ENCODE assay signal across 13 cellular contexts in genomic region chr4:6893449-6894085, GRCh38. TPM values are rescaled to one million over a fixed set of nuclear protein-coding genes. Genes with fewer than 3 reads are reported as not detected.
DNase-seq lines count a peak whose midpoint lies in the region; ATAC-seq, FAIRE-seq and TF ChIP-seq lines count a peak whose summit lies in the region.
"Had no signal": no experiment of that assay in that cellular context is flagged by ENCODE, and none has a peak within 500 bp of the region (broad histone marks: within the 10 kb centered on the region; RNA-seq: fewer than 3 reads in every experiment).

No MANE protein-coding gene starts in this region.

- peak; percentile 48 for TF ChIP-seq RAD21 in HepG2 (CRISPR knock-in tag; IDR thresholded peaks at IDR 0.05)

- H3K27me3 Mint-ChIP-seq in HFFc6 (ENCODE audit: insufficient read depth): peaks cover 6% of the 10 kb centered on the region
- no peaks in the 10 kb centered on the region for H3K27me3 Mint-ChIP-seq in activated naive CD8-positive, alpha-beta T cell treated with anti-CD3 and anti-CD28 coated beads, Interleukin-2, amount 10 ng/mL, durations not matched to agents 7 days and 5 days

- H3K9me3 ChIP-seq in HepG2 (ENCODE audit: low read length): peaks cover 11% of the 10 kb centered on the region
- no peaks in the 10 kb centered on the region for H3K9me3 ChIP-seq in MG63

- peak; percentile 92 for FAIRE-seq in HepG2 (lab: Jason Lieb, UNC)
- FAIRE-seq: GM18507, H1 had no signal

- peak overlapping the region; percentile 85 for H3K27ac Mint-ChIP-seq in HFFc6
- H3K27ac Mint-ChIP-seq in activated naive CD8-positive, alpha-beta T cell treated with anti-CD3 and anti-CD28 coated beads, Interleukin-2, amount 10 ng/mL, durations not matched to agents 7 days and 5 days: peak overlapping the region; percentile 66

- peak overlapping the region; percentile 99 for H3K27ac ChIP-seq in HepG2 (ENCODE audit: extremely low read length, insufficient read depth, low read length)

- CTCF ChIA-PET in HepG2 (lab: Yijun Ruan, JAX; ENCODE audit: low intra/inter-chr PET ratio, low total read pairs): interaction anchor here (2.4 to 3.7 kb wide), 2 partner anchors 16 to 24 kb away, joined by 6 to 12 read pairs; partner anchors contain the start of gene TBC1D14

- in situ Hi-C loops in ACHN (cut with HindIII; ENCODE audit: low pct_ligation_motif_present, low pct_unique_long_range_greater_than_20kb, low sequenced_read_pairs) (no loop called here), HepG2 (cut with HindIII; ENCODE audit: extremely low pct_ligation_motif_present, low pct_unique_long_range_greater_than_20kb) (no loop called here)

- H3K4me1 Mint-ChIP-seq in HFFc6 (ENCODE audit: low read depth): peaks cover 25% of the 10 kb centered on the region
- H3K4me1 Mint-ChIP-seq in activated naive CD8-positive, alpha-beta T cell treated with anti-CD3 and anti-CD28 coated beads, Interleukin-2, amount 10 ng/mL, durations not matched to agents 7 days and 5 days: peaks cover 25% of the 10 kb centered on the region

- peak; percentile 52 for DNase-seq in ACHN
- no peak for DNase-seq in HFFc6
- DNase-seq in activated naive CD8-positive, alpha-beta T cell treated with anti-CD3 and anti-CD28 coated beads, Interleukin-2, amount 10 ng/mL, durations not matched to agents 7 days and 5 days: no peak
- DNase-seq in HepG2 (ENCODE audit: low spot score): peak; percentile 99
- DNase-seq in NCI-H774 (lab: John Stamatoyannopoulos, UW): no peak
- no peak for DNase-seq in NCI-H345 treated with DMSO at 0.1 percent for 48 hours (lab: John Stamatoyannopoulos, UW; ENCODE audit: unreplicated experiment)
- no peak for DNase-seq in activated CD4-positive, CD25-positive, alpha-beta regulatory T cell treated with anti-CD3 and anti-CD28 coated beads, Interleukin-2, amount 50 U/mL, for 72 hours
- no peak for DNase-seq in MG63
- DNase-seq: NCI-H1694 treated with DMSO at 0.1 percent for 48 hours had no signal

- 2% methylated on average over 7 of the region's 7 CpGs for WGBS in HepG2 (ENCODE audit: low lambda C conversion rate)

- H3K79me2 ChIP-seq in HepG2 (ENCODE audit: insufficient read depth, low read length): no peaks in the 10 kb centered on the region

- H3K4me3 Mint-ChIP-seq in HFFc6: no peak overlapping the region
- no peak overlapping the region for H3K4me3 Mint-ChIP-seq in activated naive CD8-positive, alpha-beta T cell treated with anti-CD3 and anti-CD28 coated beads, Interleukin-2, amount 10 ng/mL, durations not matched to agents 7 days and 5 days

- H3K9me3 Mint-ChIP-seq in HFFc6: peaks cover 7% of the 10 kb centered on the region; the same call in 1 of the 2 replicates
- H3K9me3 Mint-ChIP-seq in activated naive CD8-positive, alpha-beta T cell treated with anti-CD3 and anti-CD28 coated beads, Interleukin-2, amount 10 ng/mL, durations not matched to agents 7 days and 5 days: peaks cover 5% of the 10 kb centered on the region

- peaks cover 62% of the 10 kb centered on the region for H3K4me1 ChIP-seq in HepG2 (ENCODE audit: insufficient read depth, low read length)

- POLR2A ChIA-PET in activated naive CD8-positive, alpha-beta T cell treated with anti-CD3 and anti-CD28 coated beads, Interleukin-2, amount 10 ng/mL, durations not matched to agents 7 days and 5 days (lab: Charles Lee): interaction anchor here (0.7 to 2.6 kb wide), 4 partner anchors 12 to 220 kb away, joined by 3 to 19 read pairs (median 4); partner anchors contain the start of gene TBC1D14
- POLR2A ChIA-PET in HepG2 (lab: Yijun Ruan, JAX): interaction anchor here (0.8 to 7.5 kb wide), 33 partner anchors 14 to 220 kb away, joined by 3 to 215 read pairs (median 5); partner anchors contain the start of genes BLOC1S4, GRPEL1, MRFAP1L1 and TADA2B

- ATAC-seq in activated naive CD8-positive, alpha-beta T cell treated with anti-CD3 and anti-CD28 coated beads, Interleukin-2, amount 10 ng/mL, durations not matched to agents 7 days and 5 days (ENCODE audit: low read depth): no peak
- ATAC-seq in HepG2: peak; percentile 79
- ATAC-seq: Right ventricle myocardium inferior had no signal

- no TSS peak for BruUV-seq in HepG2 (replicated peaks; lab: Mats Ljungman, UMichigan)

- intact Hi-C loops in HepG2 (cut with micrococcal nuclease; ENCODE audit: unreplicated experiment): loop anchor here (2.0 to 5.0 kb wide), 3 partner anchors 15 to 93 kb away; partner anchors contain the start of gene TBC1D14

- TF ChIP-seq CTCF in HFFc6 (IDR thresholded peaks at IDR 0.05) (no peak), HepG2 (CRISPR knock-in tag; IDR thresholded peaks at IDR 0.05) (no peak)

- H2AFZ ChIP-seq in HepG2 (ENCODE audit: low read length): no peak overlapping the region

- H4K20me1 ChIP-seq in HepG2 (ENCODE audit: insufficient read depth, low read length): no peaks in the 10 kb centered on the region

- peak overlapping the region; percentile 77 for H3K4me2 ChIP-seq in HepG2 (ENCODE audit: low read depth, low read length)

- H3K36me3 ChIP-seq in HepG2 (replicated peaks in 1 of 2; ENCODE audit: control insufficient read depth in 1 of 2, insufficient read depth in 2 of 2, low read length in 2 of 2) (no peaks in the 10 kb centered on the region), MG63 (no peaks in the 10 kb centered on the region)

- H3K9ac ChIP-seq in HepG2 (ENCODE audit: insufficient read depth, low read depth, low read length): peak overlapping the region; percentile 86

- TF ChIP-seq POLR2A in HepG2 (IDR thresholded peaks at IDR 0.05; ENCODE audit: insufficient read depth in 1 of 2, low read depth in 2 of 2, low read length in 2 of 2): peak; percentile 92 to 96

- no peaks in the 10 kb centered on the region for H3K27me3 ChIP-seq in HepG2 (ENCODE audit: control insufficient read depth in 1 of 2, insufficient read depth in 2 of 2, low read length in 2 of 2)
- no peaks in the 10 kb centered on the region for H3K27me3 ChIP-seq in MG63
- H3K27me3 ChIP-seq: dorsolateral prefrontal cortex had no signal

- peak; percentile 85 to 97 for TF ChIP-seq EP300 in HepG2 (IDR thresholded peaks at IDR 0.05; ENCODE audit: low read depth in 2 of 2, low read length in 2 of 2)
- TF ChIP-seq EP300 in HepG2 (CRISPR knock-in tag; IDR thresholded peaks at IDR 0.05; ENCODE audit: borderline replicate concordance): peak; percentile 99

- H3K4me3 ChIP-seq in HepG2 (replicated peaks in 1 of 3; ENCODE audit: insufficient read depth in 1 of 3, low read depth in 2 of 3, low read length in 3 of 3) (peak overlapping the region; percentile 33 to 69 (median 38); a peak in 5 of 6 replicates), MG63 (no peak overlapping the region)

- peaks cover 6% of the 10 kb centered on the region; the same call in 1 of the 2 replicates for H3K36me3 Mint-ChIP-seq in HFFc6 (ENCODE audit: low read depth)
- peaks cover 9% of the 10 kb centered on the region for H3K36me3 Mint-ChIP-seq in activated naive CD8-positive, alpha-beta T cell treated with anti-CD3 and anti-CD28 coated beads, Interleukin-2, amount 10 ng/mL, durations not matched to agents 7 days and 5 days

TF ChIP-seq in HepG2, 621 proteins besides CTCF, POLR2A, EP300 and RAD21 (continues in another document):
- TF ChIP-seq PBX3 (CRISPR knock-in tag; IDR thresholded peaks at IDR 0.05; ENCODE audit: borderline replicate concordance): no peak
- peak; percentile 93 for TF ChIP-seq ESRRA (CRISPR knock-in tag; IDR thresholded peaks at IDR 0.05; ENCODE audit: low read depth)

RNA-seq across cellular contexts. Expression of gene TBC1D14, which starts 16.1 kb away (rescaled TPM):
- total RNA-seq in HFFc6 (2021; fragmentation: NEBNext Ultra II Directional; extraction: Animal tissue kit (Norgen Biotek cat#: 25700)): 10 to 100 TPM; 23.3 to 32.5 (median 27.9) TPM
- 10 to 100 TPM; 44.5 to 52.3 TPM for total RNA-seq in activated naive CD8-positive, alpha-beta T cell treated with anti-CD3 and anti-CD28 coated beads, Interleukin-2, amount 10 ng/mL, durations not matched to agents 7 days and 5 days
- 46.5 and 53.3 TPM in 2 replicates for total RNA-seq in HepG2 (2016; rRNA removed; fragmentation: Illumina TruSeq; extraction: Trizol)
- total RNA-seq in HepG2 (2016; cell fraction: cytosol; rRNA removed; fragmentation: Illumina TruSeq; extraction: Trizol; ENCODE audit: low read depth): 65.4 and 73.2 TPM in 2 replicates
- 45.9 and 47.6 TPM in 2 replicates for total RNA-seq in HepG2 (2016; cell fraction: insoluble cytoplasmic fraction; rRNA removed; fragmentation: Illumina TruSeq; extraction: Trizol)
- 39.0 and 41.3 TPM in 2 replicates for total RNA-seq in HepG2 (2016; cell fraction: membrane; rRNA removed; fragmentation: Illumina TruSeq; extraction: Trizol)
- total RNA-seq in HepG2 (2016; cell fraction: nucleus; rRNA removed; fragmentation: Illumina TruSeq; extraction: Trizol): 38.2 and 42.5 TPM in 2 replicates
- polyA plus RNA-seq in HepG2 (2011; rRNA removed): 29.5 and 31.8 TPM in 2 replicates
- 29.0 and 31.7 TPM in 2 replicates for polyA plus RNA-seq in HepG2 (2011; cell fraction: cytosol; rRNA removed)
- 29.6 and 30.6 TPM in 2 replicates for polyA plus RNA-seq in HepG2 (2011; cell fraction: nucleus; rRNA removed)
- polyA plus RNA-seq in HepG2 (2012): 31.1 and 34.7 TPM in 2 replicates
- 5.0 TPM in 2 replicates for polyA plus RNA-seq in HepG2 (2016; cell fraction: cytosol; fragmentation: Illumina TruSeq; extraction: Trizol; ENCODE audit: low read depth)
- polyA plus RNA-seq in HepG2 (2016; cell fraction: insoluble cytoplasmic fraction; fragmentation: Illumina TruSeq; extraction: Trizol; ENCODE audit: low read depth): 34.0 and 38.1 TPM in 2 replicates
- 15.8 and 17.3 TPM in 2 replicates for polyA plus RNA-seq in HepG2 (2016; cell fraction: membrane; fragmentation: Illumina TruSeq; extraction: Trizol; ENCODE audit: low read depth)
- 42.2 and 45.1 TPM in 2 replicates for polyA plus RNA-seq in HepG2 (2016; cell fraction: nucleus; fragmentation: Illumina TruSeq; extraction: Trizol; ENCODE audit: insufficient read depth, low read depth)
- polyA minus RNA-seq in HepG2 (2011; rRNA and poly(A)+ RNA removed; ENCODE audit: low replicate concordance): 34.1 and 63.3 TPM in 2 replicates
- polyA minus RNA-seq in HepG2 (2011; cell fraction: cytosol; rRNA and poly(A)+ RNA removed): 21.7 and 28.5 TPM in 2 replicates
- polyA minus RNA-seq in HepG2 (2011; cell fraction: nucleus; rRNA and poly(A)+ RNA removed): 25.8 and 31.3 TPM in 2 replicates
- total RNA-seq in MG63 (2014; rRNA removed; shearing (Covaris generic); ENCODE audit: low replicate concordance): 15.3 and 16.3 TPM in 2 replicates

Comparison
In these comparisons a context has a peak if more than half of its experiments do, and no peak if none do; other contexts are left out.
1. DNase-seq: peak in ACHN (single experiment) and HepG2 (single experiment); none in HFFc6 (single experiment), activated naive CD8-positive, alpha-beta T cell treated with anti-CD3 and anti-CD28 coated beads, Interleukin-2, amount 10 ng/mL, durations not matched to agents 7 days and 5 days (single experiment), NCI-H774 (single experiment), NCI-H345 treated with DMSO at 0.1 percent for 48 hours (single experiment), activated CD4-positive, CD25-positive, alpha-beta regulatory T cell treated with anti-CD3 and anti-CD28 coated beads, Interleukin-2, amount 50 U/mL, for 72 hours (single experiment) and MG63 (single experiment).